Comparison of ENCODE assay signal across 1 cellular context in genomic region chr1:44010935-44011610, GRCh38.
TF ChIP-seq lines count a peak whose summit lies in the region.

No MANE protein-coding gene starts in this region.

TF ChIP-seq in K562, 482 proteins besides CTCF, POLR2A, EP300 and RAD21:
- TF ChIP-seq POLR2G (IDR thresholded peaks at IDR 0.05; ENCODE audit: low read depth, low read length) (0 out of 2 replicates have a peak, but pooled peaks have one; percentile 26), SNIP1 (IDR thresholded peaks at IDR 0.05; ENCODE audit: low read depth) (no peak)
TF ChIP-seq in K562: peak in this region for 1.
